8 cellular contexts compared by ENCODE assay signal in the genomic region with DNA sequence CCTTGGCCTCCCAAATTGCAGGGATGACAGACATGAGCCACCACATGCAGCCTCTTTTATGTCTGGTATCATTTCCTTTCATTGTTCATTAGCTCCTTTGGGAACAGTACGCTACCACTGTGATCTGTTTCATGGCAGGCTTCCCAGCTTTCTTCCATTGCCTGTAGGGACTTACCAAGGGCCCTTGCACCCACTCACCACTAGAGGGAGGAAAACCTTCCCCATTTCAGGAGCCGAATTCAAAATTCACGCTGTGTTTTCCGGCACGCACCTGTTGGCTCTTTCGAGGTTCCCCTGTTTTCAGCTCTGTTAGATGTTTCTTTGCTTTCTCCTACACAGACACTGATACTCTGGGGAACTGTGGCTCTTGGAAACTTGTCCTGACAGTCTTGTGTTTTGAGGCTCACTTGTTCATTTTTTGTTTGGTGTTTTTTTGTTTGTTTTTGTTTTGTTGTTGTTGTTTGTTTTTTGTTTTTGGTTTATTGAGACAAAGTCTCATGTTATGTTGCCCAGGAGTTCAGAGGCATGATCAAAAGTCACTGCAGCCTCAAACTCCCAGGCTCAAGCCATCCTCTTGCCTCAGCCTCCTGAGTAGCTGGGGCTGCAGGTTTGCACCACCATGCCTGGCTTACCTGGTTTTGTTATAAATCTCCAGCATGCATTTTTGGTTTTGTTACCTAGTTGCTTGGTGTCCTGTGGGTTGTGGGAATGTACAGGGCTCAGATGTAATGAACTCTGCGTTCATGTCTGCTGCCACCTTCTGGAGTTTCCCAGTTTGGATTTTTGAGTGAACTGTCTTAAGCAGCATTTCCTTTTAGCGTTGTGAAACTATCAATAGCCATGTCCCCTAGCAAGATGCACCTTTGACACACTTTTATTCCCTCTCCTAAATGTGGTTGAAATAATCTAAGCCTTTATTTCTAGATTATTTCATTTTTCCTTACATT. TPM values are rescaled to one million over a fixed set of nuclear protein-coding genes. Genes with fewer than 3 reads are reported as not detected.
DNase-seq lines count a peak whose midpoint lies in the region; ATAC-seq, FAIRE-seq and TF ChIP-seq lines count a peak whose summit lies in the region.

No MANE protein-coding gene starts in this region.

- H3K27me3 ChIP-seq in DND-41 (ENCODE audit: insufficient read depth, low read length, poor library complexity) = peaks cover 6% of the 10 kb centered on the region
- H3K27me3 ChIP-seq in Panc1 (ENCODE audit: control insufficient read depth, insufficient read depth, low read length) = peaks cover 7% of the 10 kb centered on the region; the same call in 1 of the 2 replicates
- no peaks in the 10 kb centered on the region for H3K27me3 ChIP-seq in breast epithelium

- no peaks in the 10 kb centered on the region for H3K79me2 ChIP-seq in DND-41 (ENCODE audit: insufficient read depth, low read length)

- intact Hi-C loops in Panc1 (cut with micrococcal nuclease; ENCODE audit: unreplicated experiment) = no loop called here
- intact Hi-C loops in breast epithelium (cut with DNase I; ENCODE audit: low total_unique reads) = no loop called here
- intact Hi-C loops in kidney (cut with DNase I) = no loop called here

- DNase-seq in DND-41 (peak; percentile 46), Panc1 (ENCODE audit: low read depth, low spot score) (peak; percentile 50), breast epithelium (ENCODE audit: low spot score in 2 of 2) (peak; percentile 63 to 71), kidney (no peak), T1000 (lab: John Stamatoyannopoulos, UW) (no peak)
- peak; percentile 33 for DNase-seq in Jurkat, Clone E6-1 (ENCODE audit: low read depth, low spot score)
- peak; percentile 13 for DNase-seq in stimulated activated CD4-positive, alpha-beta T cell treated with anti-CD3 and anti-CD28 coated beads, Interleukin-4, amount 100 ng/mL, for 1 hour

- ATAC-seq in DND-41 (ENCODE audit: insufficient read depth, low read depth) = peak; percentile 70
- peak; percentile 94 for ATAC-seq in Panc1
- ATAC-seq in HG03457 (IDR thresholded peaks at IDR 0.05; ENCODE audit: unreplicated experiment) = no peak

- FAIRE-seq in kidney (lab: Jason Lieb, UNC) = no peak

- TF ChIP-seq POLR2A in breast epithelium (IDR thresholded peaks at IDR 0.05) = no peak

- H3K27ac ChIP-seq in DND-41 (ENCODE audit: low read length) (no peak overlapping the region), Panc1 (ENCODE audit: low read length) (no peak overlapping the region), breast epithelium (no peak overlapping the region), kidney (ENCODE audit: low read depth in 2 of 2, low read length in 2 of 2) (no peak overlapping the region)

- no peaks in the 10 kb centered on the region for H3K9me3 ChIP-seq in DND-41 (ENCODE audit: insufficient read depth, low read length, severe bottlenecking)
- H3K9me3 ChIP-seq in Panc1 (ENCODE audit: control insufficient read depth, insufficient read depth, low read depth, low read length) = no peaks in the 10 kb centered on the region
- no peaks in the 10 kb centered on the region for H3K9me3 ChIP-seq in breast epithelium
- H3K9me3 ChIP-seq in kidney (ENCODE audit: control insufficient read depth in 1 of 2, low read length in 2 of 2) = no peaks in the 10 kb centered on the region

- H3K36me3 ChIP-seq in DND-41 (ENCODE audit: insufficient read depth, low read length) (no peaks in the 10 kb centered on the region), Panc1 (ENCODE audit: control insufficient read depth, insufficient read depth, low read length) (no peaks in the 10 kb centered on the region), breast epithelium (no peaks in the 10 kb centered on the region), kidney (ENCODE audit: control insufficient read depth in 1 of 2, insufficient read depth in 2 of 2, low read length in 2 of 2) (no peaks in the 10 kb centered on the region)

- POLR2A ChIA-PET in Panc1 (lab: Charles Lee) = no interaction called here

- H3K9ac ChIP-seq in DND-41 (ENCODE audit: low read depth, low read length) = no peak overlapping the region
- H3K9ac ChIP-seq in kidney (ENCODE audit: low read length in 2 of 2) = no peak overlapping the region

- no peak overlapping the region for H2AFZ ChIP-seq in DND-41 (ENCODE audit: low read depth, low read length)

- peak; percentile 81 for TF ChIP-seq CTCF in DND-41 (IDR thresholded peaks at IDR 0.05; ENCODE audit: borderline replicate concordance, extremely low read depth, low read length, poor library complexity, severe bottlenecking)
- TF ChIP-seq CTCF in Panc1 (IDR thresholded peaks at IDR 0.05) = peak; percentile 98
- peak; percentile 50 to 69 (median 61) for TF ChIP-seq CTCF in breast epithelium (IDR thresholded peaks at IDR 0.05)
- TF ChIP-seq CTCF in kidney (IDR thresholded peaks at IDR 0.05; ENCODE audit: borderline replicate concordance, extremely low read depth, insufficient read depth) = peak; percentile 63

- in situ Hi-C loops in Panc1 (cut with HindIII; ENCODE audit: low pct_unique_long_range_greater_than_20kb, low sequenced_read_pairs) = no loop called here

- H3K4me2 ChIP-seq in DND-41 (ENCODE audit: insufficient read depth, low read length) = no peak overlapping the region

- CTCF ChIA-PET in Panc1 (lab: Charles Lee) = interaction anchor here (0.6 to 1.5 kb wide), 6 partner anchors 12 to 133 kb away, joined by 3 to 5 read pairs (median 3); a partner anchor contains a TSS

- peaks cover 4% of the 10 kb centered on the region; the same call in 1 of the 2 replicates for H3K4me1 ChIP-seq in DND-41 (ENCODE audit: insufficient read depth, low read length)
- H3K4me1 ChIP-seq in Panc1 (ENCODE audit: control insufficient read depth, insufficient read depth, low read length) = peaks cover 5% of the 10 kb centered on the region
- H3K4me1 ChIP-seq in breast epithelium = no peaks in the 10 kb centered on the region
- no peaks in the 10 kb centered on the region for H3K4me1 ChIP-seq in kidney (ENCODE audit: control insufficient read depth in 1 of 2, insufficient read depth in 1 of 2, low read depth in 1 of 2, low read length in 2 of 2)

- H4K20me1 ChIP-seq in DND-41 (ENCODE audit: insufficient read depth, low read length) = no peaks in the 10 kb centered on the region

- H3K4me3 ChIP-seq in DND-41 (ENCODE audit: low read depth in 1 of 2, low read length in 2 of 2) (no peak overlapping the region), Panc1 (ENCODE audit: low read depth in 2 of 2, low read length in 2 of 2) (no peak overlapping the region), breast epithelium (no peak overlapping the region), kidney (ENCODE audit: low read length in 2 of 2) (no peak overlapping the region)
- no peak overlapping the region for H3K4me3 ChIP-seq in Jurkat, Clone E6-1 (ENCODE audit: low read length)

- BruUV-seq in Panc1 (replicated peaks; lab: Mats Ljungman, UMichigan) = no TSS peak

RNA-seq across cellular contexts. Expression of a gene that starts 2.3 kb away (rescaled TPM):
- polyA plus RNA-seq in Jurkat, Clone E6-1 (2012; ENCODE audit: insufficient read depth, insufficient read length) = not detected
- total RNA-seq in Panc1 (2021; ENCODE audit: unreplicated experiment) = not detected
- not detected for polyA plus RNA-seq in Panc1 (2012; ENCODE audit: insufficient read length)
- total RNA-seq in breast epithelium = not detected
- total RNA-seq in kidney = not detected
- polyA plus RNA-seq in kidney (ENCODE audit: insufficient read depth, low read depth, low replicate concordance) = not detected

RNA-seq across cellular contexts. Expression of a gene that starts 15.0 kb away (rescaled TPM):
- not detected for polyA plus RNA-seq in Jurkat, Clone E6-1 (2012; ENCODE audit: insufficient read depth, insufficient read length)
- total RNA-seq in Panc1 (2021; ENCODE audit: unreplicated experiment) (not detected), breast epithelium (not detected), kidney (not detected)
- not detected for polyA plus RNA-seq in Panc1 (2012; ENCODE audit: insufficient read length)
- not detected for polyA plus RNA-seq in kidney (ENCODE audit: insufficient read depth, low read depth, low replicate concordance)

RNA-seq across cellular contexts. Expression of a gene that starts 32.1 kb away (rescaled TPM):
- not detected for polyA plus RNA-seq in Jurkat, Clone E6-1 (2012; ENCODE audit: insufficient read depth, insufficient read length)
- total RNA-seq in Panc1 (2021; ENCODE audit: unreplicated experiment) (not detected), breast epithelium (under 1 TPM in 1 of 3 donors, not detected in 2; 0.32 TPM), kidney (0.66 TPM)
- polyA plus RNA-seq in Panc1 (2012; ENCODE audit: insufficient read length) = not detected
- polyA plus RNA-seq in kidney (ENCODE audit: insufficient read depth, low read depth, low replicate concordance) = not detected

RNA-seq across cellular contexts. Expression of a gene that starts 42.5 kb away (rescaled TPM):
- polyA plus RNA-seq in Jurkat, Clone E6-1 (2012; ENCODE audit: insufficient read depth, insufficient read length) = not detected
- not detected for total RNA-seq in Panc1 (2021; ENCODE audit: unreplicated experiment)
- not detected for polyA plus RNA-seq in Panc1 (2012; ENCODE audit: insufficient read length)
- under 1 TPM in 1 of 3 donors, not detected in 2; 0.32 TPM for total RNA-seq in breast epithelium
- total RNA-seq in kidney = 0.35 TPM
- polyA plus RNA-seq in kidney (ENCODE audit: insufficient read depth, low read depth, low replicate concordance) = 1.8 TPM

RNA-seq across cellular contexts. Expression of a gene that starts 53.3 kb away (rescaled TPM):
- polyA plus RNA-seq in Jurkat, Clone E6-1 (2012; ENCODE audit: insufficient read depth, insufficient read length) = not detected
- total RNA-seq in Panc1 (2021; ENCODE audit: unreplicated experiment) = not detected
- not detected for polyA plus RNA-seq in Panc1 (2012; ENCODE audit: insufficient read length)
- under 1 TPM in 1 of 3 donors, not detected in 2; 0.16 TPM for total RNA-seq in breast epithelium
- 0.22 TPM for total RNA-seq in kidney
- polyA plus RNA-seq in kidney (ENCODE audit: insufficient read depth, low read depth, low replicate concordance) = not detected

Comparison
In these comparisons a context has a peak if more than half of its experiments do, and no peak if none do; other contexts are left out.
1. DNase-seq: peak in DND-41 (single experiment), Jurkat, Clone E6-1 (single experiment), Panc1 (single experiment), breast epithelium (2 of 2) and stimulated activated CD4-positive, alpha-beta T cell treated with anti-CD3 and anti-CD28 coated beads, Interleukin-4, amount 100 ng/mL, for 1 hour (single experiment); none in kidney (single experiment) and T1000 (single experiment).
2. Peak in every context shown above with its lines, with median percentiles within 50 percentile points of each other: CTCF ChIP-seq.